10 cellular contexts compared by ENCODE assay signal in genomic region chr2:37287966-37288365, GRCh38. TPM values are rescaled to one million over a fixed set of nuclear protein-coding genes. Genes with fewer than 3 reads are reported as not detected.
A peak's percentile ranks its signal among the peaks of the same experiment; 100 is the strongest.
DNase-seq lines count a peak whose midpoint lies in the region; ATAC-seq and TF ChIP-seq lines count a peak whose summit lies in the region.
"Had no signal": no experiment of that assay in that cellular context is flagged by ENCODE, and none has a peak within 500 bp of the region (broad histone marks: within the 10 kb centered on the region; RNA-seq: fewer than 3 reads in every experiment).

No MANE protein-coding gene starts in this region.

- ATAC-seq in upper lobe of right lung (peak; percentile 74), heart right ventricle (no peak)

- CTCF ChIA-PET in MCF 10A (lab: Yijun Ruan, JAX) = interaction anchor here (0.7 kb wide), 2 partner anchors 11 to 104 kb away, joined by 3 to 4 read pairs; no protein-coding TSS in a partner anchor

- TF ChIP-seq CTCF in MCF 10A (IDR thresholded peaks at IDR 0.05; ENCODE audit: unreplicated experiment) (peak; percentile 24), breast epithelium (IDR thresholded peaks at IDR 0.05) (no peak), chondrocyte (IDR thresholded peaks at IDR 0.05) (peak; percentile 41), upper lobe of right lung (IDR thresholded peaks at IDR 0.05) (no peak), heart right ventricle (IDR thresholded peaks at IDR 0.05) (peak in 3 of 9 donors; percentile 12 to 23 (median 17)), CD14-positive monocyte (IDR thresholded peaks at IDR 0.05) (no peak)

- H3K9me3 ChIP-seq in breast epithelium (no peaks in the 10 kb centered on the region), upper lobe of right lung (no peaks in the 10 kb centered on the region), heart right ventricle (no peaks in the 10 kb centered on the region)

- H3K4me1 ChIP-seq in breast epithelium (no peaks in the 10 kb centered on the region), upper lobe of right lung (no peaks in the 10 kb centered on the region), heart right ventricle (peaks cover 0 to 3% (median 0%) of the 10 kb centered on the region in 9 donors)

- no TSS peak for BruUV-seq in MCF 10A (replicated peaks; lab: Mats Ljungman, UMichigan)

- no peaks in the 10 kb centered on the region for H3K9me3 Mint-ChIP-seq in MCF 10A (ENCODE audit: unreplicated experiment)
- no peaks in the 10 kb centered on the region for H3K9me3 Mint-ChIP-seq in chondrocyte (ENCODE audit: low read depth)
- no peaks in the 10 kb centered on the region for H3K9me3 Mint-ChIP-seq in CD14-positive monocyte

- intact Hi-C loops in MCF 10A (cut with micrococcal nuclease) = loop anchor here (1.0 to 5.0 kb wide), 3 partner anchors 108 to 589 kb away; no protein-coding TSS in a partner anchor
- intact Hi-C loops in breast epithelium (cut with DNase I; ENCODE audit: low total_unique reads) = no loop called here
- intact Hi-C loops in upper lobe of right lung (cut with DNase I) = no loop called here
- intact Hi-C loops in heart right ventricle (cut with DNase I) = no loop called here
- intact Hi-C loops in CD14-positive monocyte (cut with micrococcal nuclease) = no loop called here

- H3K4me3 Mint-ChIP-seq in MCF 10A (ENCODE audit: unreplicated experiment) = no peak overlapping the region
- no peak overlapping the region for H3K4me3 Mint-ChIP-seq in chondrocyte (ENCODE audit: unreplicated experiment)
- no peak overlapping the region for H3K4me3 Mint-ChIP-seq in CD14-positive monocyte

- DNase-seq in MCF 10A (ENCODE audit: unreplicated experiment) (peak; percentile 47), breast epithelium (ENCODE audit: low spot score in 2 of 2) (no peak), NCI-H146 treated with DMSO at 0.1 percent for 48 hours (lab: John Stamatoyannopoulos, UW; ENCODE audit: unreplicated experiment) (peak; percentile 17), chondrocyte (ENCODE audit: low spot score) (no peak), upper lobe of right lung (no peak), caudate nucleus (lab: John Stamatoyannopoulos, UW) (no peak), heart right ventricle (no peak), CD14-positive monocyte (ENCODE audit: low spot score) (no peak)
- DNase-seq: NCI-H1048 had no signal

- H3K27me3 ChIP-seq in breast epithelium (no peaks in the 10 kb centered on the region), upper lobe of right lung (no peaks in the 10 kb centered on the region), heart right ventricle (no peaks in the 10 kb centered on the region)

- H3K27me3 Mint-ChIP-seq in MCF 10A (ENCODE audit: insufficient read depth, unreplicated experiment) (no peaks in the 10 kb centered on the region), chondrocyte (ENCODE audit: low read depth) (no peaks in the 10 kb centered on the region), CD14-positive monocyte (ENCODE audit: low read depth in 3 of 3) (no peaks in the 10 kb centered on the region)

- H3K36me3 Mint-ChIP-seq in MCF 10A (ENCODE audit: insufficient read depth, unreplicated experiment) (peaks cover 44% of the 10 kb centered on the region), chondrocyte (ENCODE audit: low read depth) (peaks cover 14% of the 10 kb centered on the region), CD14-positive monocyte (peaks cover 51 to 62% of the 10 kb centered on the region in 2 donors)

- H3K27ac Mint-ChIP-seq in MCF 10A (ENCODE audit: low read depth, unreplicated experiment) (no peak overlapping the region), chondrocyte (ENCODE audit: unreplicated experiment) (no peak overlapping the region), CD14-positive monocyte (no peak overlapping the region)

- 96 to 98% methylated on average over 2 of the region's 2 CpGs for WGBS in heart right ventricle, 2 donors

- H3K4me1 Mint-ChIP-seq in MCF 10A (ENCODE audit: insufficient read depth, unreplicated experiment) = peaks cover 12% of the 10 kb centered on the region
- peaks cover 31% of the 10 kb centered on the region for H3K4me1 Mint-ChIP-seq in chondrocyte (ENCODE audit: low read depth)
- H3K4me1 Mint-ChIP-seq in CD14-positive monocyte = peaks cover 10% of the 10 kb centered on the region

- H3K27ac ChIP-seq in breast epithelium (no peak overlapping the region), upper lobe of right lung (no peak overlapping the region), caudate nucleus (ENCODE audit: low read depth, low read length) (no peak overlapping the region), heart right ventricle (no peak overlapping the region)

- no peak for TF ChIP-seq POLR2A in breast epithelium (IDR thresholded peaks at IDR 0.05)

- H3K4me3 ChIP-seq in breast epithelium (no peak overlapping the region), upper lobe of right lung (no peak overlapping the region), heart right ventricle (no peak overlapping the region)

- POLR2A ChIA-PET in MCF 10A (lab: Yijun Ruan, JAX) = interaction anchor here (0.9 to 1.3 kb wide), 2 partner anchors 38 to 53 kb away, joined by 3 read pairs; no protein-coding TSS in a partner anchor

- H3K36me3 ChIP-seq in breast epithelium (no peaks in the 10 kb centered on the region), upper lobe of right lung (peaks cover 54% of the 10 kb centered on the region), heart right ventricle (peaks cover 0 to 96% (median 7%) of the 10 kb centered on the region in 9 donors)

RNA-seq across cellular contexts. Expression of gene PRKD3, which starts 36.7 kb away (rescaled TPM):
- total RNA-seq in MCF 10A (2022) = 22.0 and 23.9 TPM in 2 replicates
- total RNA-seq in breast epithelium = 10 to 100 TPM; 46.5 to 57.4 (median 56.2) TPM
- 40.2 to 45.4 TPM (median 43.8 TPM) in 3 replicates for total RNA-seq in chondrocyte
- 43.6 TPM for total RNA-seq in upper lobe of right lung
- 10 to 100 TPM in 9 of 10 donors, 1 to 10 TPM in 1; 9.3 to 21.6 (median 13.2) TPM for total RNA-seq in heart right ventricle
- 1 to 10 TPM; 4.4 to 7.0 TPM for polyA plus RNA-seq in heart right ventricle
- polyA plus RNA-seq in CD14-positive monocyte = 10 to 100 TPM; 14.2 to 16.9 TPM

RNA-seq across cellular contexts. Expression of gene QPCT, which starts 56.5 kb away (rescaled TPM):
- total RNA-seq in MCF 10A (2022) = not detected in 2 replicates
- 10 to 100 TPM in 1 of 3 donors, 1 to 10 TPM in 2; 3.7 to 12.5 (median 5.2) TPM for total RNA-seq in breast epithelium
- total RNA-seq in chondrocyte = 0.67 to 1.2 TPM in 2 of 3 replicates, not detected in the other
- total RNA-seq in upper lobe of right lung = 4.9 TPM
- 1 to 10 TPM in 8 of 10 donors, under 1 TPM in 2; 0.54 to 8.1 (median 2.4) TPM for total RNA-seq in heart right ventricle
- 1 to 10 TPM in 1 of 2 donors, under 1 TPM in 1; 0.95 to 3.5 TPM for polyA plus RNA-seq in heart right ventricle
- 100 to 1,000 TPM; 272 to 302 TPM for polyA plus RNA-seq in CD14-positive monocyte
- total RNA-seq: G401 had no signal

RNA-seq across cellular contexts. Expression of gene NDUFAF7, which starts 56.5 kb away (rescaled TPM):
- total RNA-seq in MCF 10A (2022) = 16.1 and 18.3 TPM in 2 replicates
- total RNA-seq in breast epithelium = 10 to 100 TPM; 13.3 to 29.0 (median 20.6) TPM
- 15.7 to 19.5 TPM (median 16.1 TPM) in 3 replicates for total RNA-seq in chondrocyte
- total RNA-seq in upper lobe of right lung = 16.7 TPM
- total RNA-seq in heart right ventricle = 10 to 100 TPM; 21.3 to 30.5 (median 26.8) TPM
- 10 to 100 TPM; 13.1 to 23.3 TPM for polyA plus RNA-seq in heart right ventricle
- polyA plus RNA-seq in CD14-positive monocyte = 1 to 10 TPM; 4.7 to 5.6 TPM

RNA-seq across cellular contexts. Expression of gene CEBPZ, which starts 56.6 kb away (rescaled TPM):
- total RNA-seq in MCF 10A (2022) (46.6 and 61.7 TPM in 2 replicates), breast epithelium (10 to 100 TPM; 37.9 to 51.1 (median 46.9) TPM), chondrocyte (30.4 to 45.6 TPM (median 31.1 TPM) in 3 replicates), upper lobe of right lung (47.7 TPM), heart right ventricle (10 to 100 TPM; 22.4 to 35.0 (median 27.2) TPM)
- polyA plus RNA-seq in heart right ventricle (10 to 100 TPM; 32.6 to 42.9 TPM), CD14-positive monocyte (10 to 100 TPM; 11.1 to 11.2 TPM)

Comparison
In these comparisons a context has a peak if more than half of its experiments do, and no peak if none do; other contexts are left out.
1. DNase-seq: peak in MCF 10A (single experiment) and NCI-H146 treated with DMSO at 0.1 percent for 48 hours (single experiment); none in breast epithelium (0 of 2), chondrocyte (single experiment), upper lobe of right lung (single experiment), caudate nucleus (0 of 61), heart right ventricle (0 of 2) and CD14-positive monocyte (single experiment).
2. CTCF ChIP-seq: peak in MCF 10A (single experiment) and chondrocyte (single experiment); none in breast epithelium (0 of 3), upper lobe of right lung (single experiment) and CD14-positive monocyte (single experiment).